Comparison of ENCODE assay signal across 9 cellular contexts in genomic region chr20:53735536-53736050, GRCh38.
DNase-seq lines count a peak whose midpoint lies in the region; ATAC-seq and TF ChIP-seq lines count a peak whose summit lies in the region.
"Had no signal": no experiment of that assay in that cellular context is flagged by ENCODE, and none has a peak within 500 bp of the region (broad histone marks: within the 10 kb centered on the region; RNA-seq: fewer than 3 reads in every experiment).

No MANE protein-coding gene starts in this region.

- intact Hi-C loops in left ventricle myocardium inferior (cut with micrococcal nuclease) = loop anchor here (10.0 kb wide), 1 partner anchor 141 kb away; the partner anchor contains the start of gene ZNF217

- TF ChIP-seq POLR2A in suprapubic skin (IDR thresholded peaks at IDR 0.05) = no peak

- H3K9me3 ChIP-seq in left ventricle myocardium inferior (replicated peaks) = no peaks in the 10 kb centered on the region
- no peaks in the 10 kb centered on the region for H3K9me3 ChIP-seq in right atrium auricular region
- H3K9me3 ChIP-seq in SJCRH30 (replicated peaks) = no peaks in the 10 kb centered on the region
- no peaks in the 10 kb centered on the region for H3K9me3 ChIP-seq in suprapubic skin

- H3K27ac ChIP-seq in left ventricle myocardium inferior (replicated peaks) (peak overlapping the region; percentile 82), right atrium auricular region (peak overlapping the region in 1 of 2 donors; percentile 76), SJCRH30 (peak overlapping the region; percentile 96), suprapubic skin (peak overlapping the region; percentile 88)

- TF ChIP-seq EP300 in suprapubic skin (IDR thresholded peaks at IDR 0.05) = no peak

- H3K27me3 ChIP-seq in left ventricle myocardium inferior (ENCODE audit: low read depth) (no peaks in the 10 kb centered on the region), right atrium auricular region (no peaks in the 10 kb centered on the region), SJCRH30 (no peaks in the 10 kb centered on the region), suprapubic skin (no peaks in the 10 kb centered on the region)

- ATAC-seq in HG02885 (IDR thresholded peaks at IDR 0.05; ENCODE audit: poor library complexity, unreplicated experiment) (no peak), HG03159 (IDR thresholded peaks at IDR 0.05; ENCODE audit: unreplicated experiment) (no peak)

- WGBS in suprapubic skin = 43% methylated on average over 5 of the region's 5 CpGs

- DNase-seq in left ventricle myocardium inferior (no peak), right atrium auricular region (ENCODE audit: low spot score) (no peak), SJCRH30 (peak; percentile 79 to 88), fibroblast of gingiva (ENCODE audit: low read depth) (peak; percentile 85), suprapubic skin (ENCODE audit: low spot score in 2 of 2) (no peak), DMS153 (lab: John Stamatoyannopoulos, UW) (no peak)
- DNase-seq: stimulated activated CD4-positive, alpha-beta T cell treated with anti-CD3 and anti-CD28 coated beads, Interleukin-2, amount 100 ng/mL, for 24 hours had no signal

- peaks cover 48% of the 10 kb centered on the region for H3K4me1 ChIP-seq in left ventricle myocardium inferior
- H3K4me1 ChIP-seq in right atrium auricular region = peaks cover 0 to 45% of the 10 kb centered on the region in 2 donors
- peaks cover 25% of the 10 kb centered on the region for H3K4me1 ChIP-seq in SJCRH30
- H3K4me1 ChIP-seq in suprapubic skin = peaks cover 57% of the 10 kb centered on the region

- TF ChIP-seq CTCF in left ventricle myocardium inferior (IDR thresholded peaks at IDR 0.05; ENCODE audit: borderline replicate concordance) = no peak
- no peak for TF ChIP-seq CTCF in right atrium auricular region (IDR thresholded peaks at IDR 0.05)
- TF ChIP-seq CTCF in suprapubic skin (IDR thresholded peaks at IDR 0.05) = no peak

- peak overlapping the region; percentile 46 for H3K4me3 ChIP-seq in left ventricle myocardium inferior
- H3K4me3 ChIP-seq in right atrium auricular region = no peak overlapping the region
- peak overlapping the region; percentile 68 for H3K4me3 ChIP-seq in SJCRH30
- H3K4me3 ChIP-seq in suprapubic skin = no peak overlapping the region

- no peaks in the 10 kb centered on the region for H3K36me3 ChIP-seq in left ventricle myocardium inferior
- H3K36me3 ChIP-seq in right atrium auricular region = no peaks in the 10 kb centered on the region
- H3K36me3 ChIP-seq in SJCRH30 = no peaks in the 10 kb centered on the region
- no peaks in the 10 kb centered on the region for H3K36me3 ChIP-seq in suprapubic skin

Comparison
In these comparisons a context has a peak if more than half of its experiments do, and no peak if none do; other contexts are left out.
1. H3K4me3 ChIP-seq: peak in left ventricle myocardium inferior (single experiment) and SJCRH30 (single experiment); none in right atrium auricular region (0 of 2) and suprapubic skin (single experiment).
2. DNase-seq: peak in SJCRH30 (2 of 2) and fibroblast of gingiva (single experiment); none in left ventricle myocardium inferior (single experiment), right atrium auricular region (single experiment), suprapubic skin (0 of 2) and DMS153 (single experiment).